Comparison of ENCODE assay signal across 1 cellular context in the genomic region with DNA sequence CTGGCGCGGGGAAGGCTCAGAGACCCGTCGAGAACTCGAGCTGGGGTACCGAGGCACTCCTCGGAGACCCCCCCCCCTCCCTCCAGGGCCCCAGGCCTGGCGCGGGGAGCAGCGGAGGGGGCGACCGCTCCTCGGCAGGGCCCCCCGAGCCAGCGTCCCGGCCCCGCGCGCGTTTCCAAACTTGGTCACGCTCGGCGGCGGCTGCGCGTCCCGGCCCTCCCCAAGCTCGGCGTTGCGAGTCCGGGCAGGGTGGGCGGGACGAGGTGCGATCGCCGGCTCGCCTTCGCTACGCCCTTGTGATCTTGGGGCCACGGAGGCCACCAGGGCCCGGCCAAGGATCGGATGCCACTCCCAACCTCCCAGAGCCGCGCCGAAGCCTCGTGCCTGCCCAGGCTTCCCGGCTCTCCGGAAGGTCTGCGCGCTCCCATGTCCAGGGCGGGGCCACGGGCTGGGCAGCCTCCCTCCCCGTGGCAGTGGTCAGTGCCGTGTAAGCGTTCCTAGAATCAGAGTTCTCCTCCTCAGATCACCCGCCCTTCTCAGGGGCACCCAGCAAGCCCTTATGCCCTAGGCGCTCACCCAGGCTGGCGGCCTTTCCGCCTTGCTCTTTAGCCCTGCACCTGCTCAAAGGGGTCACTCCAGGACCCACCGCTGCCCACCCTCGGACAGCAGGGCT.
TF ChIP-seq lines count a peak whose summit lies in the region.

No MANE protein-coding gene starts in this region.

TF ChIP-seq in HepG2, 621 proteins besides CTCF, POLR2A, EP300 and RAD21 (continued from another document and continues in another):
- TF ChIP-seq, protein P1, sequence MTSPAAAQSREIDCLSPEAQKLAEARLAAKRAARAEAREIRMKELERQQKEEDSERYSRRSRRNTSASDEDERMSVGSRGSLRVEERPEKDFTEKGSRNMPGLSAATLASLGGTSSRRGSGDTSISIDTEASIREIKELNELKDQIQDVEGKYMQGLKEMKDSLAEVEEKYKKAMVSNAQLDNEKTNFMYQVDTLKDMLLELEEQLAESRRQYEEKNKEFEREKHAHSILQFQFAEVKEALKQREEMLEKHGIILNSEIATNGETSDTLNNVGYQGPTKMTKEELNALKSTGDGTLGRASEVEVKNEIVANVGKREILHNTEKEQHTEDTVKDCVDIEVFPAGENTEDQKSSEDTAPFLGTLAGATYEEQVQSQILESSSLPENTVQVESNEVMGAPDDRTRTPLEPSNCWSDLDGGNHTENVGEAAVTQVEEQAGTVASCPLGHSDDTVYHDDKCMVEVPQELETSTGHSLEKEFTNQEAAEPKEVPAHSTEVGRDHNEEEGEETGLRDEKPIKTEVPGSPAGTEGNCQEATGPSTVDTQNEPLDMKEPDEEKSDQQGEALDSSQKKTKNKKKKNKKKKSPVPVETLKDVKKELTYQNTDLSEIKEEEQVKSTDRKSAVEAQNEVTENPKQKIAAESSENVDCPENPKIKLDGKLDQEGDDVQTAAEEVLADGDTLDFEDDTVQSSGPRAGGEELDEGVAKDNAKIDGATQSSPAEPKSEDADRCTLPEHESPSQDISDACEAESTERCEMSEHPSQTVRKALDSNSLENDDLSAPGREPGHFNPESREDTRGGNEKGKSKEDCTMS (CRISPR knock-in tag; conservative IDR thresholded peaks at IDR 0.05), result no peak; the same call in 1 of the 2 replicates
- TF ChIP-seq ZBTB33 (CRISPR knock-in tag; IDR thresholded peaks at IDR 0.05) (peak; percentile 67; the same call in 1 of the 2 replicates), ATF7 (IDR thresholded peaks at IDR 0.05) (no peak), ATF7 (CRISPR knock-in tag; IDR thresholded peaks at IDR 0.05) (peak; percentile 76), CBX2 (IDR thresholded peaks at IDR 0.05; ENCODE audit: low read depth, low read length) (no peak), CBX2 (CRISPR knock-in tag; IDR thresholded peaks at IDR 0.05; ENCODE audit: low read depth) (no peak), KAT8 (CRISPR knock-in tag; IDR thresholded peaks at IDR 0.05) (peak; percentile 73; the same call in 1 of the 2 replicates), PHB2 (IDR thresholded peaks at IDR 0.05; ENCODE audit: partially characterized antibody) (no peak), ZNF331 (CRISPR knock-in tag; IDR thresholded peaks at IDR 0.05) (peak; percentile 83), POLR2AphosphoS2 (IDR thresholded peaks at IDR 0.05; ENCODE audit: low read depth, low read length) (peak; percentile 14; the same call in 1 of the 2 replicates), ZMAT5 (CRISPR knock-in tag; IDR thresholded peaks at IDR 0.05; ENCODE audit: borderline replicate concordance, low read depth) (no peak; the same call in 1 of the 2 replicates), NONO (IDR thresholded peaks at IDR 0.05) (no peak), NONO (CRISPR knock-in tag; conservative IDR thresholded peaks at IDR 0.05) (peak; percentile 40), ZNF451 (CRISPR knock-in tag; IDR thresholded peaks at IDR 0.05) (peak; percentile 82; the same call in 1 of the 2 replicates), ZNF564 (CRISPR knock-in tag; IDR thresholded peaks at IDR 0.05) (peak; percentile 53; the same call in 1 of the 2 replicates), MTF2 (CRISPR knock-in tag; IDR thresholded peaks at IDR 0.05; ENCODE audit: borderline replicate concordance) (peak; percentile 66; the same call in 1 of the 2 replicates), HOXA5 (CRISPR knock-in tag; IDR thresholded peaks at IDR 0.05) (no peak; the same call in none of the 2 replicates), ATF2 (CRISPR knock-in tag; IDR thresholded peaks at IDR 0.05) (peak; percentile 82), ATRX (CRISPR knock-in tag; IDR thresholded peaks at IDR 0.05; ENCODE audit: borderline replicate concordance) (no peak), HDAC2 (CRISPR knock-in tag; IDR thresholded peaks at IDR 0.05) (peak; percentile 74; the same call in 1 of the 2 replicates), NRL (CRISPR knock-in tag; IDR thresholded peaks at IDR 0.05; ENCODE audit: borderline replicate concordance) (no peak; the same call in 1 of the 2 replicates), GTF2F1 (IDR thresholded peaks at IDR 0.05; ENCODE audit: low read length) (no peak), JUNB (CRISPR knock-in tag; IDR thresholded peaks at IDR 0.05; ENCODE audit: borderline replicate concordance) (no peak), TAF1 (CRISPR knock-in tag; IDR thresholded peaks at IDR 0.05) (peak; percentile 89), CC2D1A (CRISPR knock-in tag; IDR thresholded peaks at IDR 0.05) (0 out of 2 replicates have a peak, but pooled peaks have one; percentile 43), PAF1 (CRISPR knock-in tag; IDR thresholded peaks at IDR 0.05) (0 out of 2 replicates have a peak, but pooled peaks have one; percentile 20), ZNF549 (CRISPR knock-in tag; IDR thresholded peaks at IDR 0.05) (0 out of 2 replicates have a peak, but pooled peaks have one; percentile 53), JDP2 (CRISPR knock-in tag; IDR thresholded peaks at IDR 0.05; ENCODE audit: borderline replicate concordance) (no peak; the same call in 1 of the 2 replicates), ZBTB42 (CRISPR knock-in tag; IDR thresholded peaks at IDR 0.05) (peak; percentile 72), STAG1 (CRISPR knock-in tag; IDR thresholded peaks at IDR 0.05) (peak; percentile 28), ZNF740 (CRISPR knock-in tag; IDR thresholded peaks at IDR 0.05) (peak; percentile 78), ZNF281 (CRISPR knock-in tag; IDR thresholded peaks at IDR 0.05; ENCODE audit: borderline replicate concordance) (no peak; the same call in 1 of the 2 replicates), MXD4 (CRISPR knock-in tag; IDR thresholded peaks at IDR 0.05) (peak; percentile 86), SIX1 (CRISPR knock-in tag; IDR thresholded peaks at IDR 0.05; ENCODE audit: borderline replicate concordance) (no peak; the same call in 1 of the 2 replicates), IKZF4 (CRISPR knock-in tag; IDR thresholded peaks at IDR 0.05; ENCODE audit: borderline replicate concordance, low read depth, not compliant biosample characterization) (peak; percentile 73), NCOA1 (CRISPR knock-in tag; IDR thresholded peaks at IDR 0.05) (peak; percentile 83; the same call in 1 of the 2 replicates), ZEB1 (IDR thresholded peaks at IDR 0.05; ENCODE audit: insufficient replicate concordance, low read depth) (peak; percentile 81)
- TF ChIP-seq, protein P2, sequence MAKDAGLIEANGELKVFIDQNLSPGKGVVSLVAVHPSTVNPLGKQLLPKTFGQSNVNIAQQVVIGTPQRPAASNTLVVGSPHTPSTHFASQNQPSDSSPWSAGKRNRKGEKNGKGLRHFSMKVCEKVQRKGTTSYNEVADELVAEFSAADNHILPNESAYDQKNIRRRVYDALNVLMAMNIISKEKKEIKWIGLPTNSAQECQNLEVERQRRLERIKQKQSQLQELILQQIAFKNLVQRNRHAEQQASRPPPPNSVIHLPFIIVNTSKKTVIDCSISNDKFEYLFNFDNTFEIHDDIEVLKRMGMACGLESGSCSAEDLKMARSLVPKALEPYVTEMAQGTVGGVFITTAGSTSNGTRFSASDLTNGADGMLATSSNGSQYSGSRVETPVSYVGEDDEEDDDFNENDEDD (CRISPR knock-in tag; IDR thresholded peaks at IDR 0.05; ENCODE audit: borderline replicate concordance), result peak; percentile 95
- TF ChIP-seq, protein P3, sequence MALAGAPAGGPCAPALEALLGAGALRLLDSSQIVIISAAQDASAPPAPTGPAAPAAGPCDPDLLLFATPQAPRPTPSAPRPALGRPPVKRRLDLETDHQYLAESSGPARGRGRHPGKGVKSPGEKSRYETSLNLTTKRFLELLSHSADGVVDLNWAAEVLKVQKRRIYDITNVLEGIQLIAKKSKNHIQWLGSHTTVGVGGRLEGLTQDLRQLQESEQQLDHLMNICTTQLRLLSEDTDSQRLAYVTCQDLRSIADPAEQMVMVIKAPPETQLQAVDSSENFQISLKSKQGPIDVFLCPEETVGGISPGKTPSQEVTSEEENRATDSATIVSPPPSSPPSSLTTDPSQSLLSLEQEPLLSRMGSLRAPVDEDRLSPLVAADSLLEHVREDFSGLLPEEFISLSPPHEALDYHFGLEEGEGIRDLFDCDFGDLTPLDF (CRISPR knock-in tag; IDR thresholded peaks at IDR 0.05), result peak; percentile 86; the same call in 1 of the 2 replicates
- TF ChIP-seq, protein P4, sequence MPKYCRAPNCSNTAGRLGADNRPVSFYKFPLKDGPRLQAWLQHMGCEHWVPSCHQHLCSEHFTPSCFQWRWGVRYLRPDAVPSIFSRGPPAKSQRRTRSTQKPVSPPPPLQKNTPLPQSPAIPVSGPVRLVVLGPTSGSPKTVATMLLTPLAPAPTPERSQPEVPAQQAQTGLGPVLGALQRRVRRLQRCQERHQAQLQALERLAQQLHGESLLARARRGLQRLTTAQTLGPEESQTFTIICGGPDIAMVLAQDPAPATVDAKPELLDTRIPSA (CRISPR knock-in tag; IDR thresholded peaks at IDR 0.05; ENCODE audit: borderline replicate concordance), result no peak
- TF ChIP-seq, protein P5, sequence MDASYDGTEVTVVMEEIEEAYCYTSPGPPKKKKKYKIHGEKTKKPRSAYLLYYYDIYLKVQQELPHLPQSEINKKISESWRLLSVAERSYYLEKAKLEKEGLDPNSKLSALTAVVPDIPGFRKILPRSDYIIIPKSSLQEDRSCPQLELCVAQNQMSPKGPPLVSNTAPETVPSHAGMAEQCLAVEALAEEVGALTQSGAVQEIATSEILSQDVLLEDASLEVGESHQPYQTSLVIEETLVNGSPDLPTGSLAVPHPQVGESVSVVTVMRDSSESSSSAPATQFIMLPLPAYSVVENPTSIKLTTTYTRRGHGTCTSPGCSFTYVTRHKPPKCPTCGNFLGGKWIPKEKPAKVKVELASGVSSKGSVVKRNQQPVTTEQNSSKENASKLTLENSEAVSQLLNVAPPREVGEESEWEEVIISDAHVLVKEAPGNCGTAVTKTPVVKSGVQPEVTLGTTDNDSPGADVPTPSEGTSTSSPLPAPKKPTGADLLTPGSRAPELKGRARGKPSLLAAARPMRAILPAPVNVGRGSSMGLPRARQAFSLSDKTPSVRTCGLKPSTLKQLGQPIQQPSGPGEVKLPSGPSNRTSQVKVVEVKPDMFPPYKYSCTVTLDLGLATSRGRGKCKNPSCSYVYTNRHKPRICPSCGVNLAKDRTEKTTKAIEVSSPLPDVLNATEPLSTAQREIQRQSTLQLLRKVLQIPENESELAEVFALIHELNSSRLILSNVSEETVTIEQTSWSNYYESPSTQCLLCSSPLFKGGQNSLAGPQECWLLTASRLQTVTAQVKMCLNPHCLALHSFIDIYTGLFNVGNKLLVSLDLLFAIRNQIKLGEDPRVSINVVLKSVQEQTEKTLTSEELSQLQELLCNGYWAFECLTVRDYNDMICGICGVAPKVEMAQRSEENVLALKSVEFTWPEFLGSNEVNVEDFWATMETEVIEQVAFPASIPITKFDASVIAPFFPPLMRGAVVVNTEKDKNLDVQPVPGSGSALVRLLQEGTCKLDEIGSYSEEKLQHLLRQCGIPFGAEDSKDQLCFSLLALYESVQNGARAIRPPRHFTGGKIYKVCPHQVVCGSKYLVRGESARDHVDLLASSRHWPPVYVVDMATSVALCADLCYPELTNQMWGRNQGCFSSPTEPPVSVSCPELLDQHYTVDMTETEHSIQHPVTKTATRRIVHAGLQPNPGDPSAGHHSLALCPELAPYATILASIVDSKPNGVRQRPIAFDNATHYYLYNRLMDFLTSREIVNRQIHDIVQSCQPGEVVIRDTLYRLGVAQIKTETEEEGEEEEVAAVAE (CRISPR knock-in tag; IDR thresholded peaks at IDR 0.05; ENCODE audit: borderline replicate concordance), result peak; percentile 97
- TF ChIP-seq, protein P6, sequence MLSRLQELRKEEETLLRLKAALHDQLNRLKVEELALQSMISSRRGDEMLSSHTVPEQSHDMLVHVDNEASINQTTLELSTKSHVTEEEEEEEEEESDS (CRISPR knock-in tag; IDR thresholded peaks at IDR 0.05; ENCODE audit: borderline replicate concordance), result no peak
